ENCODE assay signal across 1 cellular context in genomic region chr10:73992899-73993788, GRCh38.
TF ChIP-seq lines count a peak whose summit lies in the region.

No MANE protein-coding gene starts in this region.

TF ChIP-seq in K562, 482 proteins besides CTCF, POLR2A, EP300 and RAD21 (continued from another document and continues in another):
- TF ChIP-seq NFIC (IDR thresholded peaks at IDR 0.05) = peak; percentile 49; the same call in 1 of the 2 replicates
- TF ChIP-seq ATF2 (CRISPR knock-in tag; IDR thresholded peaks at IDR 0.05) = no peak
- TF ChIP-seq ATF6 (CRISPR knock-in tag; IDR thresholded peaks at IDR 0.05) = no peak
- TF ChIP-seq ZNF184 (CRISPR knock-in tag; IDR thresholded peaks at IDR 0.05) = no peak
- TF ChIP-seq PBX2 (CRISPR knock-in tag; IDR thresholded peaks at IDR 0.05; ENCODE audit: low read depth) = no peak
- peak; percentile 44; the same call in 1 of the 2 replicates for TF ChIP-seq PBX2 (tag; conservative IDR thresholded peaks at IDR 0.05; ENCODE audit: low read depth)
- TF ChIP-seq HNRNPUL1 (IDR thresholded peaks at IDR 0.05; ENCODE audit: low read length) = no peak
- peak; percentile 79; the same call in 1 of the 2 replicates for TF ChIP-seq PHF21A (IDR thresholded peaks at IDR 0.05; ENCODE audit: borderline replicate concordance, low read depth)
- no peak for TF ChIP-seq NR3C1 (CRISPR knock-in tag; IDR thresholded peaks at IDR 0.05)
- no peak for TF ChIP-seq ZNF3 (CRISPR knock-in tag; IDR thresholded peaks at IDR 0.05)
- 0 out of 2 replicates have a peak, but pooled peaks have one; percentile 59 for TF ChIP-seq MIER1 (IDR thresholded peaks at IDR 0.05; ENCODE audit: low read depth)
- TF ChIP-seq BCOR (IDR thresholded peaks at IDR 0.05) = peak; percentile 57
- no peak for TF ChIP-seq TCF7L2 (IDR thresholded peaks at IDR 0.05; ENCODE audit: low read depth, low read length)
- TF ChIP-seq KLF13 (tag; IDR thresholded peaks at IDR 0.05; ENCODE audit: borderline replicate concordance, low read depth) = no peak
- peak; percentile 83 for TF ChIP-seq BRD9 (IDR thresholded peaks at IDR 0.05; ENCODE audit: low read depth, partially characterized antibody)
- TF ChIP-seq ZNF408 (CRISPR knock-in tag; IDR thresholded peaks at IDR 0.05; ENCODE audit: low read depth) = no peak
- peak; percentile 64; the same call in 1 of the 2 replicates for TF ChIP-seq ZNF24 (IDR thresholded peaks at IDR 0.05)
- TF ChIP-seq SMARCB1 (IDR thresholded peaks at IDR 0.05; ENCODE audit: insufficient read length, low read depth) = peak; percentile 82
- no peak for TF ChIP-seq RBFOX2 (IDR thresholded peaks at IDR 0.05; ENCODE audit: low read depth, low read length)
- peak in 1 of 2 experiments; percentile 44; a peak in 1 of 4 replicates for TF ChIP-seq MLLT1 (IDR thresholded peaks at IDR 0.05)
- TF ChIP-seq KLF16 (IDR thresholded peaks at IDR 0.05) = peak; percentile 67
- TF ChIP-seq ARID3A (IDR thresholded peaks at IDR 0.05; ENCODE audit: borderline replicate concordance, low read depth, low read length) = peak; percentile 79; the same call in 1 of the 2 replicates
- no peak for TF ChIP-seq GTF2F1 (IDR thresholded peaks at IDR 0.05; ENCODE audit: low read depth, low read length)
- no peak for TF ChIP-seq CTCFL (IDR thresholded peaks at IDR 0.05; ENCODE audit: borderline replicate concordance, insufficient read depth, low read depth, low read length, poor library complexity, severe bottlenecking)
- TF ChIP-seq ZMIZ1 (IDR thresholded peaks at IDR 0.05; ENCODE audit: low read depth in 2 of 2, low read length in 2 of 2) = peak in 1 of 2 experiments; percentile 61; a peak in 1 of 4 replicates
- no peak for TF ChIP-seq RBM39 (optimal IDR thresholded peaks at IDR 0.05; ENCODE audit: low read depth, low read length)
- 0 out of 4 replicates have a peak, but pooled peaks of 1 of the 2 experiments have one; percentile 12 for TF ChIP-seq UBTF (IDR thresholded peaks at IDR 0.05; ENCODE audit: borderline replicate concordance in 1 of 2, low read depth in 2 of 2, low read length in 2 of 2)
- peak in 1 of 3 experiments; percentile 22 for TF ChIP-seq YY1 (IDR thresholded peaks at IDR 0.05; ENCODE audit: borderline replicate concordance in 1 of 3, control insufficient read depth in 1 of 3, extremely low read depth in 1 of 3, insufficient read depth in 3 of 3, insufficient read length in 1 of 3, insufficient replicate concordance in 2 of 3, low read depth in 1 of 3, low read length in 2 of 3)
- no peak for TF ChIP-seq ZNF316 (IDR thresholded peaks at IDR 0.05)
- TF ChIP-seq TSC22D4 (tag; IDR thresholded peaks at IDR 0.05) = no peak
- no peak; the same call in 1 of the 2 replicates for TF ChIP-seq ZNF134 (CRISPR knock-in tag; conservative IDR thresholded peaks at IDR 0.05)
- TF ChIP-seq CC2D1A (IDR thresholded peaks at IDR 0.05) = peak; percentile 64
- no peak for TF ChIP-seq NR2C1 (IDR thresholded peaks at IDR 0.05)
- TF ChIP-seq NR2C1 (tag; IDR thresholded peaks at IDR 0.05) = peak; percentile 60; the same call in 1 of the 2 replicates
- TF ChIP-seq MCM2 (IDR thresholded peaks at IDR 0.05; ENCODE audit: low read depth) = no peak
- TF ChIP-seq COPS2 (conservative IDR thresholded peaks at IDR 0.05) = no peak
- no peak for TF ChIP-seq KAT7 (CRISPR knock-in tag; IDR thresholded peaks at IDR 0.05; ENCODE audit: borderline replicate concordance)
- no peak for TF ChIP-seq ZNF263 (CRISPR knock-in tag; IDR thresholded peaks at IDR 0.05; ENCODE audit: borderline replicate concordance)
- TF ChIP-seq GABPA (tag; conservative IDR thresholded peaks at IDR 0.05; ENCODE audit: low read depth) = no peak
- no peak for TF ChIP-seq BRD4 (IDR thresholded peaks at IDR 0.05)
- peak; percentile 80 for TF ChIP-seq MTA3 (IDR thresholded peaks at IDR 0.05; ENCODE audit: borderline replicate concordance)
- no peak for TF ChIP-seq CBFB (CRISPR knock-in tag; IDR thresholded peaks at IDR 0.05)
